ENCODE assay signal across 10 cellular contexts in genomic region chr16:30372037-30372712, GRCh38. TPM values are rescaled to one million over a fixed set of nuclear protein-coding genes. Genes with fewer than 3 reads are reported as not detected.
A peak's percentile ranks its signal among the peaks of the same experiment; 100 is the strongest.
DNase-seq lines count a peak whose midpoint lies in the region; ATAC-seq and TF ChIP-seq lines count a peak whose summit lies in the region.
"Had no signal": no experiment of that assay in that cellular context is flagged by ENCODE, and none has a peak within 500 bp of the region (broad histone marks: within the 10 kb centered on the region; RNA-seq: fewer than 3 reads in every experiment).

No MANE protein-coding gene starts in this region.

- POLR2A ChIA-PET in GM10248 (lab: Yijun Ruan, JAX): interaction anchor here (1.4 to 1.9 kb wide), 2 partner anchors 10 to 46 kb away, joined by 3 to 9 read pairs; partner anchors contain the start of gene SEPTIN1

- peak overlapping the region; percentile 91 to 94 for H3K27ac ChIP-seq in right atrium auricular region

- H3K36me3 ChIP-seq in right atrium auricular region: no peaks in the 10 kb centered on the region

- peaks cover 12% of the 10 kb centered on the region for H3K36me3 Mint-ChIP-seq in activated naive CD4-positive, alpha-beta T cell treated with anti-CD3 and anti-CD28 coated beads, Interleukin-2, amount 10 ng/mL, durations not matched to agents 7 days and 5 days
- no peaks in the 10 kb centered on the region for H3K36me3 Mint-ChIP-seq in T-helper 17 cell (ENCODE audit: low read depth)

- H3K9me3 ChIP-seq in T-helper 17 cell (ENCODE audit: control insufficient read depth, low read length, poor library complexity, severe bottlenecking) (no peaks in the 10 kb centered on the region), right atrium auricular region (no peaks in the 10 kb centered on the region)
- H3K9me3 ChIP-seq: SJSA1 had no signal

- no peaks in the 10 kb centered on the region for H3K27me3 Mint-ChIP-seq in activated naive CD4-positive, alpha-beta T cell treated with anti-CD3 and anti-CD28 coated beads, Interleukin-2, amount 10 ng/mL, durations not matched to agents 7 days and 5 days
- H3K27me3 Mint-ChIP-seq in T-helper 17 cell: no peaks in the 10 kb centered on the region
- H3K27me3 Mint-ChIP-seq in stimulated activated naive CD8-positive, alpha-beta T cell treated with anti-CD3 and anti-CD28 coated beads, Interleukin-15, amount 100 ng/mL, for 72 hours: no peaks in the 10 kb centered on the region

- TF ChIP-seq CTCF in right atrium auricular region (IDR thresholded peaks at IDR 0.05) (no peak), GM10248 (IDR thresholded peaks at IDR 0.05; ENCODE audit: control extremely low read depth, extremely low read depth, low read depth, missing control alignments) (no peak)

- CTCF ChIA-PET in activated naive CD4-positive, alpha-beta T cell treated with anti-CD3 and anti-CD28 coated beads, Interleukin-2, amount 10 ng/mL, durations not matched to agents 7 days and 5 days (lab: Charles Lee): interaction anchor here (0.6 to 1.7 kb wide), 4 partner anchors 10 to 101 kb away, joined by 3 to 12 read pairs (median 3); partner anchors contain the start of gene SEPTIN1
- CTCF ChIA-PET in GM10248 (lab: Yijun Ruan, JAX): interaction anchor here (1.0 to 1.9 kb wide), 11 partner anchors 10 to 322 kb away, joined by 3 to 15 read pairs (median 6); partner anchors contain the start of genes CD2BP2, DCTPP1, SEPTIN1 and TBX6

- no peak overlapping the region for H3K4me3 ChIP-seq in right atrium auricular region

- H3K27ac Mint-ChIP-seq in activated naive CD4-positive, alpha-beta T cell treated with anti-CD3 and anti-CD28 coated beads, Interleukin-2, amount 10 ng/mL, durations not matched to agents 7 days and 5 days: peak overlapping the region; percentile 92
- peak overlapping the region; percentile 95 for H3K27ac Mint-ChIP-seq in T-helper 17 cell
- peak overlapping the region; percentile 93 to 94 for H3K27ac Mint-ChIP-seq in stimulated activated naive CD8-positive, alpha-beta T cell treated with anti-CD3 and anti-CD28 coated beads, Interleukin-15, amount 100 ng/mL, for 72 hours

- H3K9me3 Mint-ChIP-seq in activated naive CD4-positive, alpha-beta T cell treated with anti-CD3 and anti-CD28 coated beads, Interleukin-2, amount 10 ng/mL, durations not matched to agents 7 days and 5 days: no peaks in the 10 kb centered on the region
- no peaks in the 10 kb centered on the region for H3K9me3 Mint-ChIP-seq in stimulated activated naive CD8-positive, alpha-beta T cell treated with anti-CD3 and anti-CD28 coated beads, Interleukin-15, amount 100 ng/mL, for 72 hours

- H3K4me1 ChIP-seq in right atrium auricular region: peaks cover 0 to 38% of the 10 kb centered on the region in 2 donors

- peaks cover 44% of the 10 kb centered on the region for H3K4me1 Mint-ChIP-seq in activated naive CD4-positive, alpha-beta T cell treated with anti-CD3 and anti-CD28 coated beads, Interleukin-2, amount 10 ng/mL, durations not matched to agents 7 days and 5 days
- H3K4me1 Mint-ChIP-seq in T-helper 17 cell: peaks cover 47% of the 10 kb centered on the region
- peaks cover 56% of the 10 kb centered on the region for H3K4me1 Mint-ChIP-seq in stimulated activated naive CD8-positive, alpha-beta T cell treated with anti-CD3 and anti-CD28 coated beads, Interleukin-15, amount 100 ng/mL, for 72 hours

- no peaks in the 10 kb centered on the region for H3K27me3 ChIP-seq in right atrium auricular region
- H3K27me3 ChIP-seq: SJSA1 had no signal

- ATAC-seq in T-helper 17 cell (no peak), GM18907 (IDR thresholded peaks at IDR 0.05; ENCODE audit: unreplicated experiment) (no peak), HG02798 (IDR thresholded peaks at IDR 0.05; ENCODE audit: poor library complexity, unreplicated experiment) (no peak)
- ATAC-seq in stimulated activated naive CD8-positive, alpha-beta T cell treated with anti-CD3 and anti-CD28 coated beads, Interleukin-15, amount 100 ng/mL, for 72 hours: no peak

- peak overlapping the region; percentile 80 for H3K4me3 Mint-ChIP-seq in activated naive CD4-positive, alpha-beta T cell treated with anti-CD3 and anti-CD28 coated beads, Interleukin-2, amount 10 ng/mL, durations not matched to agents 7 days and 5 days
- H3K4me3 Mint-ChIP-seq in T-helper 17 cell: peak overlapping the region; percentile 90
- peak overlapping the region; percentile 89 to 92 for H3K4me3 Mint-ChIP-seq in stimulated activated naive CD8-positive, alpha-beta T cell treated with anti-CD3 and anti-CD28 coated beads, Interleukin-15, amount 100 ng/mL, for 72 hours

- no peak for DNase-seq in activated naive CD4-positive, alpha-beta T cell treated with anti-CD3 and anti-CD28 coated beads, Interleukin-2, amount 10 ng/mL, durations not matched to agents 7 days and 5 days
- no peak for DNase-seq in activated naive CD4-positive, alpha-beta T cell treated with anti-CD3 and anti-CD28 coated beads, Interleukin-2, amount 50 U/mL, for 16 hours
- no peak for DNase-seq in T-helper 17 cell
- DNase-seq in right atrium auricular region (ENCODE audit: low spot score): no peak
- no peak for DNase-seq in stimulated activated naive CD8-positive, alpha-beta T cell treated with anti-CD3 and anti-CD28 coated beads, Interleukin-15, amount 100 ng/mL, for 72 hours
- no peak for DNase-seq in GM10248 (ENCODE audit: extremely low spot score)
- DNase-seq: NCI-H2029 treated with DMSO at 0.1 percent for 48 hours had no signal

RNA-seq across cellular contexts. Expression of gene TBC1D10B, which starts 1.9 kb away (rescaled TPM):
- total RNA-seq in T-helper 17 cell (10 to 100 TPM; 27.4 to 28.8 TPM), right atrium auricular region (10 to 100 TPM; 20.0 to 22.3 TPM)

RNA-seq across cellular contexts. Expression of gene MYL11, which starts 2.4 kb away (rescaled TPM):
- 1 to 10 TPM in 1 of 2 donors, not detected in 1; 1.8 TPM for total RNA-seq in T-helper 17 cell
- not detected for total RNA-seq in right atrium auricular region
- total RNA-seq: SJSA1 had no signal

RNA-seq across cellular contexts. Expression of gene SEPTIN1, which starts 10.2 kb away (rescaled TPM):
- total RNA-seq in T-helper 17 cell (100 to 1,000 TPM; 192 to 220 TPM), right atrium auricular region (under 1 TPM in 1 of 2 donors, not detected in 1; 0.35 TPM)
- total RNA-seq: SJSA1 had no signal

RNA-seq across cellular contexts. Expression of gene CD2BP2, which starts 17.1 kb away (rescaled TPM):
- total RNA-seq in T-helper 17 cell (10 to 100 TPM; 35.5 to 44.8 TPM), right atrium auricular region (10 to 100 TPM; 22.0 to 39.3 TPM)

RNA-seq across cellular contexts. Expression of gene ZNF48, which starts 23.0 kb away (rescaled TPM):
- 1 to 10 TPM; 6.2 to 6.7 TPM for total RNA-seq in T-helper 17 cell
- 10 to 100 TPM in 1 of 2 donors, 1 to 10 TPM in 1; 5.7 to 10.7 TPM for total RNA-seq in right atrium auricular region

Comparison
In these comparisons a context has a peak if more than half of its experiments do, and no peak if none do; other contexts are left out.
1. RNA of gene SEPTIN1, which starts 10.2 kb away (total RNA-seq): 192 to 220 TPM in T-helper 17 cell; 0.35 TPM in right atrium auricular region; every median in the first group is over 100 times any median in the second.
2. Peak in every context shown above with its lines, with median percentiles within 50 percentile points of each other: H3K27ac Mint-ChIP-seq and H3K4me3 Mint-ChIP-seq.